In the genomic region with DNA sequence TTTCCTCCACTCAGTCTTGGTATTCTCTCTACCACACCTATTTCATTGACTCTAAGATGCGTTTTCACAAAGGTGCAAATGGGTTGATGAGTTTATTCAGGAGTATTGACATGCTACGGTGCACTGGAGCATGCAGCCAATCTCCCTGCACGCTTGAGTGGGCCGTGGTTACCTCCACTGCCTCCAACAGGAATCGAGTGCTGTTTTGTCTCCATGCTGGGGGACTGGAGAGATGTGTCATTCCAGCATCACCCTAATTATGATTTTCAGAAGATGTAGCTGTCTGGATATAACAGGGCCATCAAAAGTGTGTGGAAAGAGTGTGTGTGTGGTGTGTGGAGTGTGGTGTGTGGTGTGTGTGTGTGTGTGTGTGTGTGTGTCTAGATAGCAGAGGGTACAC, we compare ENCODE assay signal across 1 cellular context.
TF ChIP-seq lines count a peak whose summit lies in the region.

No MANE protein-coding gene starts in this region.

TF ChIP-seq in H1, 55 proteins besides CTCF, POLR2A, EP300 and RAD21 (continued from another document):
- TF ChIP-seq KDM5A (IDR thresholded peaks at IDR 0.05; ENCODE audit: low read length) (no peak), RXRA (IDR thresholded peaks at IDR 0.05; ENCODE audit: insufficient read depth, low read depth, low read length) (no peak), SP1 (IDR thresholded peaks at IDR 0.05; ENCODE audit: low read depth, low read length) (no peak), SRF (IDR thresholded peaks at IDR 0.05; ENCODE audit: low read depth, low read length) (no peak), JUND (IDR thresholded peaks at IDR 0.05; ENCODE audit: low read length) (no peak), TEAD4 (IDR thresholded peaks at IDR 0.05; ENCODE audit: low read depth, low read length) (no peak), MAFK (IDR thresholded peaks at IDR 0.05; ENCODE audit: low read depth, low read length) (no peak), SUZ12 (IDR thresholded peaks at IDR 0.05; ENCODE audit: low read length) (no peak), SP2 (IDR thresholded peaks at IDR 0.05; ENCODE audit: low read length) (no peak), BACH1 (IDR thresholded peaks at IDR 0.05; ENCODE audit: low read length) (no peak), CHD1 (IDR thresholded peaks at IDR 0.05; ENCODE audit: low read depth, low read length) (no peak)
- TF ChIP-seq, protein P1, sequence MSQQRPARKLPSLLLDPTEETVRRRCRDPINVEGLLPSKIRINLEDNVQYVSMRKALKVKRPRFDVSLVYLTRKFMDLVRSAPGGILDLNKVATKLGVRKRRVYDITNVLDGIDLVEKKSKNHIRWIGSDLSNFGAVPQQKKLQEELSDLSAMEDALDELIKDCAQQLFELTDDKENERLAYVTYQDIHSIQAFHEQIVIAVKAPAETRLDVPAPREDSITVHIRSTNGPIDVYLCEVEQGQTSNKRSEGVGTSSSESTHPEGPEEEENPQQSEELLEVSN (IDR thresholded peaks at IDR 0.05): no peak
- TF ChIP-seq, protein P2, sequence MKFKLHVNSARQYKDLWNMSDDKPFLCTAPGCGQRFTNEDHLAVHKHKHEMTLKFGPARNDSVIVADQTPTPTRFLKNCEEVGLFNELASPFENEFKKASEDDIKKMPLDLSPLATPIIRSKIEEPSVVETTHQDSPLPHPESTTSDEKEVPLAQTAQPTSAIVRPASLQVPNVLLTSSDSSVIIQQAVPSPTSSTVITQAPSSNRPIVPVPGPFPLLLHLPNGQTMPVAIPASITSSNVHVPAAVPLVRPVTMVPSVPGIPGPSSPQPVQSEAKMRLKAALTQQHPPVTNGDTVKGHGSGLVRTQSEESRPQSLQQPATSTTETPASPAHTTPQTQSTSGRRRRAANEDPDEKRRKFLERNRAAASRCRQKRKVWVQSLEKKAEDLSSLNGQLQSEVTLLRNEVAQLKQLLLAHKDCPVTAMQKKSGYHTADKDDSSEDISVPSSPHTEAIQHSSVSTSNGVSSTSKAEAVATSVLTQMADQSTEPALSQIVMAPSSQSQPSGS (IDR thresholded peaks at IDR 0.05; ENCODE audit: low read length): no peak
